ENCODE assay signal across 13 cellular contexts in the genomic region with DNA sequence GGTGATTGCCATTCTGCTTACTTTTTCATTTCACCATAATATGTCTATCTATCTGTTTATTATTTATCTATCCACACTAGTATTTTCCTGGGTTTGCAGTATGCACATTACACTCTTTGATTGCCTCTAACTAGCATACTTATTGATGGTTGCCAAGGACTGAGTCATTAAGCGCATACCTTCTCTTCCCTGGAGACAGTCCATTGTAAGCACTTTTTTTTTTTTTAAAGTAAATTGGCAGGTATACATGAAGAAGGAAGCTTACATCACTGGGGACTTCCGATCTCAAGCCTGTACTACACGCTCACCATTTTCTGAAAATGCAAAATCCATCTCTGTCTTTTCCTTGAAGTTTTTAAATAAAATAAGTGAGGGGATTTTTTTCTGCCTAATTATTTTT.
DNase-seq lines count a peak whose midpoint lies in the region; ATAC-seq and TF ChIP-seq lines count a peak whose summit lies in the region.
"Had no signal": no experiment of that assay in that cellular context is flagged by ENCODE, and none has a peak within 500 bp of the region (broad histone marks: within the 10 kb centered on the region; RNA-seq: fewer than 3 reads in every experiment).

No MANE protein-coding gene starts in this region.

- H3K27me3 ChIP-seq in IMR-90 (ENCODE audit: control insufficient read depth, insufficient read depth, low read length) (no peaks in the 10 kb centered on the region), endocrine pancreas (ENCODE audit: control insufficient read depth, insufficient read depth, low read length) (no peaks in the 10 kb centered on the region), mesendoderm (ENCODE audit: insufficient read depth, low read length, poor library complexity) (no peaks in the 10 kb centered on the region)
- no peaks in the 10 kb centered on the region for H3K27me3 ChIP-seq in CD4-positive, alpha-beta memory T cell (ENCODE audit: insufficient read depth, low read length)
- H3K27me3 ChIP-seq: BLaER1 treated with 17β-estradiol and CSF1 and Interleukin-3, amounts not matched to agents 10 nM and 100 nM had no signal

- H2AFZ ChIP-seq in IMR-90 (replicated peaks; ENCODE audit: low read length, poor library complexity): no peak overlapping the region

- H3K9me3 ChIP-seq in IMR-90 (ENCODE audit: control insufficient read depth, insufficient read depth, low read length) (no peaks in the 10 kb centered on the region), endocrine pancreas (ENCODE audit: control insufficient read depth, low read length) (no peaks in the 10 kb centered on the region)
- no peaks in the 10 kb centered on the region for H3K9me3 ChIP-seq in CD4-positive, alpha-beta memory T cell (ENCODE audit: control insufficient read depth in 1 of 2, low read length in 2 of 2)
- H3K9me3 ChIP-seq: BLaER1 treated with 17β-estradiol and CSF1 and Interleukin-3, amounts not matched to agents 10 nM and 100 nM had no signal

- H2BK5ac ChIP-seq in IMR-90 (ENCODE audit: low read depth, low read length, poor library complexity, severe bottlenecking) (no peak overlapping the region), mesendoderm (ENCODE audit: low read length) (no peak overlapping the region)

- H3K79me1 ChIP-seq in IMR-90 (ENCODE audit: low read depth in 1 of 2, low read length in 2 of 2): no peaks in the 10 kb centered on the region
- H3K79me1 ChIP-seq in mesendoderm (ENCODE audit: low read length): no peaks in the 10 kb centered on the region

- no peak overlapping the region for H3K23ac ChIP-seq in IMR-90 (ENCODE audit: low read depth, low read length)
- H3K23ac ChIP-seq in mesendoderm (ENCODE audit: low read length): no peak overlapping the region

- H2AK5ac ChIP-seq in IMR-90 (ENCODE audit: low read depth, low read length): no peak overlapping the region
- no peak overlapping the region for H2AK5ac ChIP-seq in mesendoderm (ENCODE audit: low read length)

- no peaks in the 10 kb centered on the region for H3K79me2 ChIP-seq in mesendoderm (ENCODE audit: control insufficient read depth, insufficient read depth, low read length)

- no peaks in the 10 kb centered on the region for H3K36me3 ChIP-seq in IMR-90 (ENCODE audit: control insufficient read depth, insufficient read depth, low read length)
- H3K36me3 ChIP-seq in endocrine pancreas (ENCODE audit: control insufficient read depth, insufficient read depth, low read length): no peaks in the 10 kb centered on the region
- H3K36me3 ChIP-seq in mesendoderm (ENCODE audit: control insufficient read depth, insufficient read depth, low read length): no peaks in the 10 kb centered on the region
- H3K36me3 ChIP-seq in CD4-positive, alpha-beta memory T cell (ENCODE audit: insufficient read depth, low read length): no peaks in the 10 kb centered on the region
- H3K36me3 ChIP-seq: BLaER1 treated with 17β-estradiol and CSF1 and Interleukin-3, amounts not matched to agents 10 nM and 100 nM had no signal

- intact Hi-C loops in IMR-90 (cut with micrococcal nuclease): no loop called here
- intact Hi-C loops in CD4-positive, alpha-beta memory T cell (cut with micrococcal nuclease): no loop called here

- no peak for TF ChIP-seq CTCF in IMR-90 (conservative IDR thresholded peaks at IDR 0.05; ENCODE audit: low read depth, low read length)

- no peaks in the 10 kb centered on the region for H3K36me3 Mint-ChIP-seq in CD4-positive, alpha-beta memory T cell
- H3K36me3 Mint-ChIP-seq: brain, naive B cell had no signal

- no peak overlapping the region for H3K4me3 Mint-ChIP-seq in CD4-positive, alpha-beta memory T cell
- H3K4me3 Mint-ChIP-seq: naive B cell had no signal

- no peak for TF ChIP-seq RAD21 in IMR-90 (IDR thresholded peaks at IDR 0.05; ENCODE audit: low read length)

- H2BK20ac ChIP-seq in IMR-90 (ENCODE audit: low read depth, low read length): no peak overlapping the region

- H3K27me3 Mint-ChIP-seq in CD4-positive, alpha-beta memory T cell: peaks cover 5 to 6% of the 10 kb centered on the region in 2 donors
- H3K27me3 Mint-ChIP-seq: brain had no signal

- CTCF ChIA-PET in IMR-90 (lab: Yijun Ruan, JAX): interaction anchor here (0.6 kb wide), 1 partner anchor 186 kb away, joined by 3 read pairs; no protein-coding TSS in a partner anchor
- CTCF ChIA-PET in CD4-positive, alpha-beta memory T cell (lab: Charles Lee; ENCODE audit: partially characterized antibody): no interaction called here

- H4K5ac ChIP-seq in IMR-90 (ENCODE audit: low read depth, low read length) (no peak overlapping the region), mesendoderm (ENCODE audit: low read length) (no peak overlapping the region)

- no TSS peak for BruUV-seq in IMR-90 (replicated peaks; lab: Mats Ljungman, UMichigan)

- H3K27ac Mint-ChIP-seq in CD4-positive, alpha-beta memory T cell: no peak overlapping the region
- H3K27ac Mint-ChIP-seq: naive B cell had no signal

- H3K14ac ChIP-seq in IMR-90 (replicated peaks; ENCODE audit: low read depth, low read length): no peak overlapping the region

- no peak overlapping the region for H4K91ac ChIP-seq in IMR-90 (ENCODE audit: insufficient read depth, low read depth, low read length)

- no peak overlapping the region for H3K9ac ChIP-seq in IMR-90 (ENCODE audit: low read depth, low read length)
- no peak overlapping the region for H3K9ac ChIP-seq in endocrine pancreas (ENCODE audit: control insufficient read depth, insufficient read depth, low read length)
- H3K9ac ChIP-seq in mesendoderm (ENCODE audit: low read length): no peak overlapping the region
- H3K9ac ChIP-seq: BLaER1 treated with 17β-estradiol and CSF1 and Interleukin-3, amounts not matched to agents 10 nM and 100 nM; KMS-11 had no signal

- POLR2A ChIA-PET in IMR-90 (lab: Charles Lee; ENCODE audit: unreplicated experiment): no interaction called here
- POLR2A ChIA-PET in CD4-positive, alpha-beta memory T cell (lab: Charles Lee; ENCODE audit: partially characterized antibody): no interaction called here

- H3K18ac ChIP-seq in IMR-90 (ENCODE audit: low read depth, low read length) (no peak overlapping the region), mesendoderm (ENCODE audit: low read length) (no peak overlapping the region)

- H3K56ac ChIP-seq in IMR-90 (ENCODE audit: extremely low read depth, insufficient read depth, low read length) (no peak overlapping the region), mesendoderm (ENCODE audit: low read length) (no peak overlapping the region)

- TF ChIP-seq POLR2A in IMR-90 (IDR thresholded peaks at IDR 0.05; ENCODE audit: low read depth, low read length): no peak

- no peak for ATAC-seq in IMR-90 (ENCODE audit: low read depth)
- no peak for ATAC-seq in GM19467 (IDR thresholded peaks at IDR 0.05; ENCODE audit: unreplicated experiment)
- no peak for ATAC-seq in GM19395 (IDR thresholded peaks at IDR 0.05; ENCODE audit: unreplicated experiment)

- H3K4me1 ChIP-seq in IMR-90 (ENCODE audit: control insufficient read depth, insufficient read depth, low read length) (no peaks in the 10 kb centered on the region), endocrine pancreas (ENCODE audit: control insufficient read depth, insufficient read depth, low read length) (peaks cover 19% of the 10 kb centered on the region), mesendoderm (ENCODE audit: control insufficient read depth, low read depth, low read length) (no peaks in the 10 kb centered on the region)
- no peaks in the 10 kb centered on the region for H3K4me1 ChIP-seq in CD4-positive, alpha-beta memory T cell (ENCODE audit: insufficient read depth, low read length)
- H3K4me1 ChIP-seq: BLaER1 treated with 17β-estradiol and CSF1 and Interleukin-3, amounts not matched to agents 10 nM and 100 nM had no signal

- H4K8ac ChIP-seq in IMR-90 (ENCODE audit: low read depth in 2 of 2, low read length in 2 of 2) (no peak overlapping the region), mesendoderm (ENCODE audit: low read depth, low read length) (no peak overlapping the region)

- in situ Hi-C loops in IMR-90 (cut with MboI; ENCODE audit: low sequenced_read_pairs): no loop called here

- no peaks in the 10 kb centered on the region for H3K4me1 Mint-ChIP-seq in CD4-positive, alpha-beta memory T cell
- H3K4me1 Mint-ChIP-seq: naive B cell had no signal

- H4K20me1 ChIP-seq in IMR-90 (ENCODE audit: insufficient read depth, low read length): no peaks in the 10 kb centered on the region
- H4K20me1 ChIP-seq: BLaER1 treated with 17β-estradiol and CSF1 and Interleukin-3, amounts not matched to agents 10 nM and 100 nM had no signal

- H3K27ac ChIP-seq in IMR-90 (ENCODE audit: insufficient read depth, low read length) (no peak overlapping the region), mesendoderm (ENCODE audit: low read depth, low read length) (no peak overlapping the region)
- no peak overlapping the region for H3K27ac ChIP-seq in CD4-positive, alpha-beta memory T cell (ENCODE audit: low read depth, low read length)
- H3K27ac ChIP-seq: BLaER1 treated with 17β-estradiol and CSF1 and Interleukin-3, amounts not matched to agents 10 nM and 100 nM; KMS-11 had no signal

- H2AK9ac ChIP-seq in IMR-90 (replicated peaks; ENCODE audit: low read depth, low read length, poor library complexity): no peak overlapping the region

- H3K9me1 ChIP-seq in IMR-90 (ENCODE audit: insufficient read depth, low read length): no peaks in the 10 kb centered on the region

- H3K4me3 ChIP-seq in IMR-90 (ENCODE audit: insufficient read depth, low read depth, low read length) (no peak overlapping the region), endocrine pancreas (ENCODE audit: control insufficient read depth, insufficient read depth, low read length) (peak overlapping the region; percentile 48), mesendoderm (ENCODE audit: low read length) (no peak overlapping the region)
- H3K4me3 ChIP-seq in CD4-positive, alpha-beta memory T cell (ENCODE audit: low read length in 2 of 2): no peak overlapping the region
- H3K4me3 ChIP-seq: BLaER1 treated with 17β-estradiol and CSF1 and Interleukin-3, amounts not matched to agents 10 nM and 100 nM had no signal

- H3K4me2 ChIP-seq in IMR-90 (ENCODE audit: low read depth, low read length): no peak overlapping the region
- no peak overlapping the region for H3K4me2 ChIP-seq in mesendoderm (ENCODE audit: low read length)
- H3K4me2 ChIP-seq: BLaER1 treated with 17β-estradiol and CSF1 and Interleukin-3, amounts not matched to agents 10 nM and 100 nM; KMS-11 had no signal

- WGBS in IMR-90 (ENCODE audit: extremely low coverage in 2 of 2, insufficient read length in 1 of 2), 2 experiments: no CpG with 5 or more reads among the region's 3 CpGs
- no CpG with 5 or more reads among the region's 3 CpGs for WGBS in mesendoderm (ENCODE audit: extremely low coverage, insufficient coverage, low lambda C conversion rate)

- H2BK15ac ChIP-seq in IMR-90 (ENCODE audit: low read depth, low read length) (no peak overlapping the region), mesendoderm (replicated peaks; ENCODE audit: low read depth) (no peak overlapping the region)

- H3K9me3 Mint-ChIP-seq in CD4-positive, alpha-beta memory T cell: peaks cover 0 to 2% (median 0%) of the 10 kb centered on the region in 8 donors

- H3K4ac ChIP-seq in IMR-90 (ENCODE audit: low read depth, low read length) (no peak overlapping the region), mesendoderm (ENCODE audit: low read depth, low read length) (no peak overlapping the region)

- DNase-seq in IMR-90 (peak; percentile 1), NCI-H2196 (lab: John Stamatoyannopoulos, UW; ENCODE audit: unreplicated experiment) (peak; percentile 29), mesendoderm (peak; percentile 41), 8988T (no peak)
- no peak for DNase-seq in CD4-positive, alpha-beta memory T cell
- DNase-seq: naive B cell, NCI-H82 had no signal

- H2BK120ac ChIP-seq in IMR-90 (ENCODE audit: low read depth, low read length) (no peak overlapping the region), mesendoderm (ENCODE audit: low read depth, low read length) (no peak overlapping the region)

- dilution Hi-C loops in IMR-90 (cut with HindIII; ENCODE audit: low sequenced_read_pairs, unreplicated experiment): no loop called here

Comparison
In these comparisons a context has a peak if more than half of its experiments do, and no peak if none do; other contexts are left out.
1. DNase-seq: peak in IMR-90 (single experiment), NCI-H2196 (single experiment) and mesendoderm (single experiment); none in CD4-positive, alpha-beta memory T cell (0 of 5) and 8988T (single experiment).